Comparison of ENCODE assay signal across 25 cellular contexts in genomic region chrX:30741545-30741944, GRCh38.
"Had no signal": no experiment of that assay in that cellular context is flagged by ENCODE, and none has a peak within 500 bp of the region (broad histone marks: within the 10 kb centered on the region; RNA-seq: fewer than 3 reads in every experiment).

No MANE protein-coding gene starts in this region.

- DNase-seq: dermis blood vessel endothelial cell; effector memory CD4-positive, alpha-beta T cell; foreskin keratinocyte; heart right ventricle; hippocampal formation; natural killer cell; stimulated activated CD4-positive, alpha-beta T cell treated with anti-CD3 and anti-CD28 coated beads, Interleukin-12 subunit alpha, Interleukin-12 subunit beta, amount 100 ng/mL, for 4 hours; stimulated activated CD4-positive, alpha-beta T cell treated with anti-CD3 and anti-CD28 coated beads, Interleukin-1b, Interleukin-23, amount 100 ng/mL, for 48 hours; stimulated activated CD4-positive, alpha-beta T cell treated with anti-CD3 and anti-CD28 coated beads, Interleukin-4, amount 100 ng/mL, for 1 hour; stimulated activated CD8-positive, alpha-beta memory T cell treated with anti-CD3 and anti-CD28 coated beads, Interleukin-4, amount 100 ng/mL, for 48 hours; stimulated activated naive CD4-positive, alpha-beta T cell; stimulated activated naive CD8-positive, alpha-beta T cell treated with anti-CD3 and anti-CD28 coated beads, Interleukin-15, amount 100 ng/mL, for 72 hours; transverse colon; upper lobe of right lung; uterus had no signal

- H3K27me3 ChIP-seq: esophagus muscularis mucosa, foreskin keratinocyte, gastroesophageal sphincter, right atrium auricular region, suprapubic skin, transverse colon, upper lobe of right lung, uterus had no signal

- H3K36me3 ChIP-seq: esophagus muscularis mucosa, gastroesophageal sphincter, heart right ventricle, prostate gland, right atrium auricular region, suprapubic skin, transverse colon, upper lobe of right lung, uterus had no signal

- H3K4me1 ChIP-seq: esophagus muscularis mucosa, foreskin keratinocyte, gastroesophageal sphincter, heart right ventricle, prostate gland, right atrium auricular region, suprapubic skin, transverse colon, upper lobe of right lung, uterus had no signal

- ATAC-seq: foreskin keratinocyte; gastroesophageal sphincter; heart right ventricle; left lobe of liver; natural killer cell; sciatic nerve; stimulated activated naive CD8-positive, alpha-beta T cell treated with anti-CD3 and anti-CD28 coated beads, Interleukin-15, amount 100 ng/mL, for 72 hours; upper lobe of right lung had no signal

- H3K9me3 ChIP-seq: esophagus muscularis mucosa, gastroesophageal sphincter, heart right ventricle, prostate gland, right atrium auricular region, suprapubic skin, transverse colon, upper lobe of right lung, uterus had no signal

- H3K4me2 ChIP-seq: smooth muscle cell had no signal

- H3K4me3 ChIP-seq: coronary artery, esophagus muscularis mucosa, gastroesophageal sphincter, heart right ventricle, lung, prostate gland, right atrium auricular region, smooth muscle cell, suprapubic skin, transverse colon, upper lobe of right lung, uterus had no signal

- H3K27ac ChIP-seq: coronary artery, esophagus muscularis mucosa, foreskin keratinocyte, gastroesophageal sphincter, heart right ventricle, prostate gland, right atrium auricular region, suprapubic skin, transverse colon, upper lobe of right lung, uterus had no signal
